ENCODE assay signal across 2 cellular contexts in the genomic region with DNA sequence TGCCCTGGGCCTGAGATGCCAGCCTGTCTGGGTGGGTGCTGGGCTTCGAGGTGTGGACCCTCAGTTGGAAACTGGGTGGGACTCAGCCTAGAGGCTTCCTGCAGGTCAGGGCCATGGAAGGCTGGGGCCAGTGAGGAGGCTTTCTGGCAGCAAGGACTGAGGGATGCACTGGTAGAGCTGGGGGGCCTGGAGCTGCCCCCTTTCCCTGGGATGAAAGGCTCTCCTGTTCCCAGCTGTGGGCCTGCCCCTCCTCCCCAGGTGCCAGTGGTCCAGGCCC.
TF ChIP-seq lines count a peak whose summit lies in the region.

No MANE protein-coding gene starts in this region.

TF ChIP-seq in K562, 482 proteins besides CTCF, POLR2A, EP300 and RAD21:
- TF ChIP-seq THAP12 (CRISPR knock-in tag; IDR thresholded peaks at IDR 0.05), result peak; percentile 69; the same call in 1 of the 2 replicates
- TF ChIP-seq KDM5B (IDR thresholded peaks at IDR 0.05; ENCODE audit: insufficient replicate concordance, low read depth, low read length), result peak; percentile 21
- 0 out of 4 replicates have a peak, but pooled peaks of 1 of the 2 experiments have one; percentile 1 for TF ChIP-seq SIX5 (IDR thresholded peaks at IDR 0.05; ENCODE audit: borderline replicate concordance in 1 of 2, insufficient read depth in 1 of 2, low read depth in 1 of 2, low read length in 2 of 2)
- TF ChIP-seq ZZZ3 (IDR thresholded peaks at IDR 0.05), result no peak
TF ChIP-seq in K562: peak in this region for 3.

TF ChIP-seq in neural cell, 6 proteins besides CTCF, POLR2A, EP300 and RAD21:
- TF ChIP-seq SMC3 (conservative IDR thresholded peaks at IDR 0.05; ENCODE audit: poor library complexity) (no peak), MXI1 (conservative IDR thresholded peaks at IDR 0.05; ENCODE audit: poor library complexity, severe bottlenecking) (no peak), TAF1 (IDR thresholded peaks at IDR 0.05; ENCODE audit: low read depth) (no peak), POLR2AphosphoS5 (IDR thresholded peaks at IDR 0.05) (no peak), EZH2 (IDR thresholded peaks at IDR 0.05; ENCODE audit: borderline replicate concordance, insufficient read depth, low read length, poor library complexity, severe bottlenecking) (no peak)
- TF ChIP-seq, protein P1, sequence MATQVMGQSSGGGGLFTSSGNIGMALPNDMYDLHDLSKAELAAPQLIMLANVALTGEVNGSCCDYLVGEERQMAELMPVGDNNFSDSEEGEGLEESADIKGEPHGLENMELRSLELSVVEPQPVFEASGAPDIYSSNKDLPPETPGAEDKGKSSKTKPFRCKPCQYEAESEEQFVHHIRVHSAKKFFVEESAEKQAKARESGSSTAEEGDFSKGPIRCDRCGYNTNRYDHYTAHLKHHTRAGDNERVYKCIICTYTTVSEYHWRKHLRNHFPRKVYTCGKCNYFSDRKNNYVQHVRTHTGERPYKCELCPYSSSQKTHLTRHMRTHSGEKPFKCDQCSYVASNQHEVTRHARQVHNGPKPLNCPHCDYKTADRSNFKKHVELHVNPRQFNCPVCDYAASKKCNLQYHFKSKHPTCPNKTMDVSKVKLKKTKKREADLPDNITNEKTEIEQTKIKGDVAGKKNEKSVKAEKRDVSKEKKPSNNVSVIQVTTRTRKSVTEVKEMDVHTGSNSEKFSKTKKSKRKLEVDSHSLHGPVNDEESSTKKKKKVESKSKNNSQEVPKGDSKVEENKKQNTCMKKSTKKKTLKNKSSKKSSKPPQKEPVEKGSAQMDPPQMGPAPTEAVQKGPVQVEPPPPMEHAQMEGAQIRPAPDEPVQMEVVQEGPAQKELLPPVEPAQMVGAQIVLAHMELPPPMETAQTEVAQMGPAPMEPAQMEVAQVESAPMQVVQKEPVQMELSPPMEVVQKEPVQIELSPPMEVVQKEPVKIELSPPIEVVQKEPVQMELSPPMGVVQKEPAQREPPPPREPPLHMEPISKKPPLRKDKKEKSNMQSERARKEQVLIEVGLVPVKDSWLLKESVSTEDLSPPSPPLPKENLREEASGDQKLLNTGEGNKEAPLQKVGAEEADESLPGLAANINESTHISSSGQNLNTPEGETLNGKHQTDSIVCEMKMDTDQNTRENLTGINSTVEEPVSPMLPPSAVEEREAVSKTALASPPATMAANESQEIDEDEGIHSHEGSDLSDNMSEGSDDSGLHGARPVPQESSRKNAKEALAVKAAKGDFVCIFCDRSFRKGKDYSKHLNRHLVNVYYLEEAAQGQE (IDR thresholded peaks at IDR 0.05; ENCODE audit: borderline replicate concordance), result no peak
